ENCODE assay signal across 1 cellular context in the genomic region with DNA sequence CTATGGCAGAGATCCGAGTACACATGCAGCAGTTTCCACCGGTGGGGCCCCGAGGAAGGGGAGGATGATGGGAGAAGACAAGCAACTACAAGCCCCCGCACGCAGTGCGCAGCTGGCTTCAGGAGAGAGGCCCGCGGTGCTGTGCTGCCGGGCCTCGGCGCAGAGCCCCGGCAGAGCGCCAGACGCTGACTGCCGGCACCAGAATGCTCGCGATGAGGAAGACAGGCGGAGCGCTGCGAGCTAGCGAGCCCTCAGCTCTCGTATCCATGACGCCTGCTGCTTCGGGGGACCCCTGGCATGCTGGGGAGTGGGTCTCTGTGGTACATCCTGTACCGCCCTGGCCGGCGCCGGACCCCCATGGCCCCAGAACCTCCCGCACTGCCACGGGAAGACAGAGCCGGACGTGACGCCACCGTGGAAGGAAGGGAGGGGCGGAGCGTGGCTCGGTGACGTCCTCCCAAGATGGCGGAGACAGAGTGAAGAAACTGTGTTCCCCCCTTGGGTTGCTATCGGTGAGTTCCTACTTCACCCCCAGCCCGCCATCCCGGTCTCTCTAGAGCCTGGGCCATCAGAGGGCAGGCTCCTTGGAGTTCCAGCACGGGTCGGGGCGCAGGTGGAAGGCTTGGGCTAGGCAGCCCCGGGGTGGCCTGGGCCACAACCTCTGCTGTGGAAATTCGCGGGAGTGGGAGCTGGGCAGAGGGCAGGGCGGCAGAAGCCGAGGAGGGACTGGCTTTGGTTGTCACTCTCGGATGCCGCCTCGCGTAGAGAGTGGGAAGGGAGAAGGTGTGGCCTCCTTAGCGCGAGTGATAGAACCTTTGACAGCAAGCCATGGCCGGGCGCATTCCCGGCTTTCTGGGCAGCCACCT.
TF ChIP-seq lines count a peak whose summit lies in the region.

MYNN (plus strand) TSS at position 446 of the 866 bp plus-strand sequence. CDS start 900 bp downstream, outside the sequence.

TF ChIP-seq in HepG2, 621 proteins besides CTCF, POLR2A, EP300 and RAD21 (continued from another document and continues in another):
- peak; percentile 35; the same call in 1 of the 2 replicates for TF ChIP-seq FOSL1 (CRISPR knock-in tag; IDR thresholded peaks at IDR 0.05; ENCODE audit: borderline replicate concordance)
- TF ChIP-seq, protein P1, sequence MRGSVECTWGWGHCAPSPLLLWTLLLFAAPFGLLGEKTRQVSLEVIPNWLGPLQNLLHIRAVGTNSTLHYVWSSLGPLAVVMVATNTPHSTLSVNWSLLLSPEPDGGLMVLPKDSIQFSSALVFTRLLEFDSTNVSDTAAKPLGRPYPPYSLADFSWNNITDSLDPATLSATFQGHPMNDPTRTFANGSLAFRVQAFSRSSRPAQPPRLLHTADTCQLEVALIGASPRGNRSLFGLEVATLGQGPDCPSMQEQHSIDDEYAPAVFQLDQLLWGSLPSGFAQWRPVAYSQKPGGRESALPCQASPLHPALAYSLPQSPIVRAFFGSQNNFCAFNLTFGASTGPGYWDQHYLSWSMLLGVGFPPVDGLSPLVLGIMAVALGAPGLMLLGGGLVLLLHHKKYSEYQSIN (CRISPR knock-in tag; IDR thresholded peaks at IDR 0.05; ENCODE audit: borderline replicate concordance), result no peak
- TF ChIP-seq NAIF1 (CRISPR knock-in tag; IDR thresholded peaks at IDR 0.05; ENCODE audit: borderline replicate concordance), result no peak
- 0 out of 2 replicates have a peak, but pooled peaks have one; percentile 44 for TF ChIP-seq ZNF337 (CRISPR knock-in tag; IDR thresholded peaks at IDR 0.05; ENCODE audit: borderline replicate concordance, low read depth)
- peak; percentile 12; the same call in 1 of the 2 replicates for TF ChIP-seq ZNF691 (CRISPR knock-in tag; IDR thresholded peaks at IDR 0.05; ENCODE audit: borderline replicate concordance, low read depth)
- TF ChIP-seq ZGPAT (CRISPR knock-in tag; IDR thresholded peaks at IDR 0.05), result peak; percentile 90
- peak; percentile 77 for TF ChIP-seq ZNF407 (CRISPR knock-in tag; IDR thresholded peaks at IDR 0.05; ENCODE audit: not compliant biosample characterization)
- 0 out of 2 replicates have a peak, but pooled peaks have one; percentile 19 for TF ChIP-seq HIC2 (CRISPR knock-in tag; IDR thresholded peaks at IDR 0.05; ENCODE audit: low read depth)
- TF ChIP-seq RCOR2 (CRISPR knock-in tag; IDR thresholded peaks at IDR 0.05), result peak; percentile 17; the same call in 1 of the 2 replicates
- TF ChIP-seq ZNF510 (CRISPR knock-in tag; IDR thresholded peaks at IDR 0.05; ENCODE audit: low read depth), result no peak
- no peak for TF ChIP-seq REXO4 (CRISPR knock-in tag; IDR thresholded peaks at IDR 0.05; ENCODE audit: borderline replicate concordance)
- TF ChIP-seq, protein P2, sequence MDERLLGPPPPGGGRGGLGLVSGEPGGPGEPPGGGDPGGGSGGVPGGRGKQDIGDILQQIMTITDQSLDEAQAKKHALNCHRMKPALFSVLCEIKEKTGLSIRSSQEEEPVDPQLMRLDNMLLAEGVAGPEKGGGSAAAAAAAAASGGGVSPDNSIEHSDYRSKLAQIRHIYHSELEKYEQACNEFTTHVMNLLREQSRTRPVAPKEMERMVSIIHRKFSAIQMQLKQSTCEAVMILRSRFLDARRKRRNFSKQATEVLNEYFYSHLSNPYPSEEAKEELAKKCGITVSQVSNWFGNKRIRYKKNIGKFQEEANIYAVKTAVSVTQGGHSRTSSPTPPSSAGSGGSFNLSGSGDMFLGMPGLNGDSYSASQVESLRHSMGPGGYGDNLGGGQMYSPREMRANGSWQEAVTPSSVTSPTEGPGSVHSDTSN (CRISPR knock-in tag; IDR thresholded peaks at IDR 0.05), result no peak
- TF ChIP-seq, protein P3, sequence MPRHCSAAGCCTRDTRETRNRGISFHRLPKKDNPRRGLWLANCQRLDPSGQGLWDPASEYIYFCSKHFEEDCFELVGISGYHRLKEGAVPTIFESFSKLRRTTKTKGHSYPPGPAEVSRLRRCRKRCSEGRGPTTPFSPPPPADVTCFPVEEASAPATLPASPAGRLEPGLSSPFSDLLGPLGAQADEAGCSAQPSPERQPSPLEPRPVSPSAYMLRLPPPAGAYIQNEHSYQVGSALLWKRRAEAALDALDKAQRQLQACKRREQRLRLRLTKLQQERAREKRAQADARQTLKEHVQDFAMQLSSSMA (CRISPR knock-in tag; IDR thresholded peaks at IDR 0.05), result peak; percentile 76; the same call in 1 of the 2 replicates
- peak; percentile 93; the same call in 1 of the 2 replicates for TF ChIP-seq BRCA1 (CRISPR knock-in tag; IDR thresholded peaks at IDR 0.05)
- no peak for TF ChIP-seq U2AF1 (optimal IDR thresholded peaks at IDR 0.05; ENCODE audit: low read depth, low read length)
- peak; percentile 63 for TF ChIP-seq GATA4 (IDR thresholded peaks at IDR 0.05; ENCODE audit: borderline replicate concordance, low read depth)
- no peak for TF ChIP-seq HNRNPLL (IDR thresholded peaks at IDR 0.05; ENCODE audit: low read depth, low read length, poor library complexity, severe bottlenecking)
- no peak for TF ChIP-seq ZSCAN12 (CRISPR knock-in tag; IDR thresholded peaks at IDR 0.05)
- peak; percentile 73; the same call in 1 of the 2 replicates for TF ChIP-seq CENPT (CRISPR knock-in tag; IDR thresholded peaks at IDR 0.05; ENCODE audit: low read depth)
- peak; percentile 47; the same call in 1 of the 2 replicates for TF ChIP-seq FOXJ3 (CRISPR knock-in tag; IDR thresholded peaks at IDR 0.05; ENCODE audit: borderline replicate concordance)
- no peak for TF ChIP-seq ZNF20 (CRISPR knock-in tag; IDR thresholded peaks at IDR 0.05)
- TF ChIP-seq PHF20 (CRISPR knock-in tag; IDR thresholded peaks at IDR 0.05), result peak; percentile 86
- TF ChIP-seq BCL6 (CRISPR knock-in tag; IDR thresholded peaks at IDR 0.05), result peak; percentile 5; the same call in 1 of the 2 replicates
- TF ChIP-seq ZNF142 (CRISPR knock-in tag; IDR thresholded peaks at IDR 0.05), result peak; percentile 69
- TF ChIP-seq ZNF563 (CRISPR knock-in tag; IDR thresholded peaks at IDR 0.05), result peak; percentile 87
- no peak for TF ChIP-seq ZNF644 (CRISPR knock-in tag; IDR thresholded peaks at IDR 0.05; ENCODE audit: low read depth)
- TF ChIP-seq FOXA3 (CRISPR knock-in tag; IDR thresholded peaks at IDR 0.05), result no peak
- peak; percentile 91 for TF ChIP-seq ZNF501 (CRISPR knock-in tag; IDR thresholded peaks at IDR 0.05)
- TF ChIP-seq SIX1 (CRISPR knock-in tag; IDR thresholded peaks at IDR 0.05; ENCODE audit: borderline replicate concordance), result no peak
